ENCODE assay signal across 11 cellular contexts in genomic region chr22:29798801-29799200, GRCh38. TPM values are rescaled to one million over a fixed set of nuclear protein-coding genes. Genes with fewer than 3 reads are reported as not detected.
DNase-seq lines count a peak whose midpoint lies in the region; ATAC-seq and TF ChIP-seq lines count a peak whose summit lies in the region.
"Had no signal": no experiment of that assay in that cellular context is flagged by ENCODE, and none has a peak within 500 bp of the region (broad histone marks: within the 10 kb centered on the region; RNA-seq: fewer than 3 reads in every experiment).

No MANE protein-coding gene starts in this region.

- H3K4me2 ChIP-seq in GM23338: no peak overlapping the region

- peak overlapping the region; percentile 71 for H3K9ac ChIP-seq in adipocyte (ENCODE audit: low read length)

- no peak overlapping the region for H3K4me3 ChIP-seq in GM23338
- H3K4me3 ChIP-seq in adipocyte (ENCODE audit: low read length): peak overlapping the region; percentile 55
- no peak overlapping the region for H3K4me3 ChIP-seq in right cardiac atrium (ENCODE audit: low read length)

- no peaks in the 10 kb centered on the region for H3K79me2 ChIP-seq in GM23338 (replicated peaks; ENCODE audit: insufficient read depth)

- H3K27ac Mint-ChIP-seq in GM23338: peak overlapping the region; percentile 59; the same call in 1 of the 2 replicates
- H3K27ac Mint-ChIP-seq in stimulated activated effector memory CD8-positive, alpha-beta T cell treated with anti-CD3 and anti-CD28 coated beads, Interleukin-12 subunit alpha, Interleukin-12 subunit beta, amount 100 ng/mL, for 72 hours: peak overlapping the region; percentile 65

- H3K27me3 ChIP-seq in GM23338 (ENCODE audit: insufficient read depth): no peaks in the 10 kb centered on the region
- no peaks in the 10 kb centered on the region for H3K27me3 ChIP-seq in adipocyte (replicated peaks; ENCODE audit: control insufficient read depth, insufficient read depth, low read length)
- no peaks in the 10 kb centered on the region for H3K27me3 ChIP-seq in right cardiac atrium (ENCODE audit: control insufficient read depth, insufficient read depth)

- TF ChIP-seq CTCF in GM23338 (conservative IDR thresholded peaks at IDR 0.05; ENCODE audit: low read depth in 2 of 2) (no peak), GM10266 (IDR thresholded peaks at IDR 0.05; ENCODE audit: control insufficient read depth, insufficient read depth, low read depth, missing control alignments) (no peak)

- no peaks in the 10 kb centered on the region for H3K9me3 Mint-ChIP-seq in GM23338
- no peaks in the 10 kb centered on the region for H3K9me3 Mint-ChIP-seq in stimulated activated effector memory CD8-positive, alpha-beta T cell treated with anti-CD3 and anti-CD28 coated beads, Interleukin-12 subunit alpha, Interleukin-12 subunit beta, amount 100 ng/mL, for 72 hours

- 66% methylated on average over 2 of the region's 2 CpGs for WGBS in right cardiac atrium

- peaks cover 14% of the 10 kb centered on the region; the same call in 2 of the 3 replicates for H3K36me3 Mint-ChIP-seq in GM23338 (ENCODE audit: low read depth)
- peaks cover 89% of the 10 kb centered on the region for H3K36me3 Mint-ChIP-seq in stimulated activated effector memory CD8-positive, alpha-beta T cell treated with anti-CD3 and anti-CD28 coated beads, Interleukin-12 subunit alpha, Interleukin-12 subunit beta, amount 100 ng/mL, for 72 hours

- peaks cover 5% of the 10 kb centered on the region; the same call in 1 of the 3 replicates for H3K4me1 Mint-ChIP-seq in GM23338
- peaks cover 8% of the 10 kb centered on the region for H3K4me1 Mint-ChIP-seq in stimulated activated effector memory CD8-positive, alpha-beta T cell treated with anti-CD3 and anti-CD28 coated beads, Interleukin-12 subunit alpha, Interleukin-12 subunit beta, amount 100 ng/mL, for 72 hours

- H3K27me3 Mint-ChIP-seq in GM23338 (ENCODE audit: insufficient read depth, low read depth, poor library complexity): no peaks in the 10 kb centered on the region

- no peaks in the 10 kb centered on the region for H3K9me2 ChIP-seq in GM23338 (ENCODE audit: insufficient read depth)

- H3K9me3 ChIP-seq in adipocyte (ENCODE audit: control insufficient read depth, low read length) (no peaks in the 10 kb centered on the region), right cardiac atrium (ENCODE audit: control insufficient read depth, low read length) (no peaks in the 10 kb centered on the region)

- intact Hi-C loops in right cardiac atrium (cut with DNase I): no loop called here

- H3F3A ChIP-seq in GM23338 (replicated peaks; ENCODE audit: low read depth): no peaks in the 10 kb centered on the region

- H3K4me3 Mint-ChIP-seq in GM23338: no peak overlapping the region
- no peak overlapping the region for H3K4me3 Mint-ChIP-seq in stimulated activated effector memory CD8-positive, alpha-beta T cell treated with anti-CD3 and anti-CD28 coated beads, Interleukin-12 subunit alpha, Interleukin-12 subunit beta, amount 100 ng/mL, for 72 hours

- no peaks in the 10 kb centered on the region; the same call in none of the 2 replicates for H3K36me3 ChIP-seq in GM23338 (ENCODE audit: insufficient read depth)
- H3K36me3 ChIP-seq in adipocyte (ENCODE audit: control insufficient read depth, insufficient read depth, low read length, severe bottlenecking): peaks cover 72% of the 10 kb centered on the region

- H2AFZ ChIP-seq in GM23338: no peak overlapping the region

- no peaks in the 10 kb centered on the region for H4K20me1 ChIP-seq in GM23338 (replicated peaks; ENCODE audit: insufficient read depth)

- ATAC-seq in GM23338 (no peak), right cardiac atrium (peak; percentile 10 to 13), GM21786 (IDR thresholded peaks at IDR 0.05; ENCODE audit: unreplicated experiment) (no peak)
- ATAC-seq in stimulated activated effector memory CD8-positive, alpha-beta T cell treated with anti-CD3 and anti-CD28 coated beads, Interleukin-12 subunit alpha, Interleukin-12 subunit beta, amount 100 ng/mL, for 72 hours: no peak

- H3K4me1 ChIP-seq in GM23338 (ENCODE audit: insufficient read depth) (no peaks in the 10 kb centered on the region; the same call in 1 of the 2 replicates), adipocyte (ENCODE audit: control insufficient read depth, insufficient read depth, low read length) (peaks cover 35% of the 10 kb centered on the region), right cardiac atrium (ENCODE audit: control insufficient read depth, insufficient read depth, low read length) (peaks cover 14% of the 10 kb centered on the region)

- DNase-seq in GM23338 (ENCODE audit: low spot score): no peak
- DNase-seq in adipocyte (ENCODE audit: low read depth): no peak
- DNase-seq in right cardiac atrium: no peak
- no peak for DNase-seq in stimulated activated effector memory CD8-positive, alpha-beta T cell treated with anti-CD3 and anti-CD28 coated beads, Interleukin-12 subunit alpha, Interleukin-12 subunit beta, amount 100 ng/mL, for 72 hours (ENCODE audit: low spot score in 2 of 2)
- DNase-seq in GM10266 (ENCODE audit: extremely low spot score): no peak
- no peak for DNase-seq in NCI-H2107 (lab: John Stamatoyannopoulos, UW)
- no peak for DNase-seq in NCI-H2227 (lab: John Stamatoyannopoulos, UW; ENCODE audit: unreplicated experiment)
- DNase-seq: activated CD4-positive, alpha-beta T cell treated with anti-CD3 and anti-CD28 coated beads for 1 hour; NCI-H146; stimulated activated CD4-positive, alpha-beta T cell treated with anti-CD3 and anti-CD28 coated beads, Interleukin-4, amount 100 ng/mL, for 1 hour had no signal

- H3K27ac ChIP-seq in GM23338 (ENCODE audit: low read depth): no peak overlapping the region
- peak overlapping the region; percentile 81 for H3K27ac ChIP-seq in right cardiac atrium (ENCODE audit: low read length)

TF ChIP-seq in GM23338, 12 proteins besides CTCF, POLR2A, EP300 and RAD21:
- no peak for TF ChIP-seq EZH2phosphoT487 (IDR thresholded peaks at IDR 0.05; ENCODE audit: unreplicated experiment)

RNA-seq across cellular contexts. Expression of gene UQCR10, which starts 31.6 kb away (rescaled TPM):
- total RNA-seq in GM23338 (2014; rRNA removed; shearing (Covaris generic)): 78.0 and 91.3 TPM in 2 replicates
- polyA plus RNA-seq in GM23338 (2016; fragmentation: Nextera tagmentation; extraction: Ambion mirVana) (535 and 550 TPM in 2 replicates), right cardiac atrium (768 TPM)
- total RNA-seq in right cardiac atrium: 100 to 1,000 TPM; 216 to 307 (median 277) TPM

RNA-seq across cellular contexts. Expression of gene ZMAT5, which starts 32.0 kb away (rescaled TPM):
- total RNA-seq in GM23338 (2014; rRNA removed; shearing (Covaris generic)): 12.2 and 14.6 TPM in 2 replicates
- 25.1 and 25.4 TPM in 2 replicates for polyA plus RNA-seq in GM23338 (2016; fragmentation: Nextera tagmentation; extraction: Ambion mirVana)
- total RNA-seq in right cardiac atrium: 10 to 100 TPM; 21.2 to 28.6 (median 23.8) TPM
- polyA plus RNA-seq in right cardiac atrium: 34.0 TPM

RNA-seq across cellular contexts. Expression of gene ASCC2, which starts 39.3 kb away (rescaled TPM):
- 30.5 and 32.4 TPM in 2 replicates for total RNA-seq in GM23338 (2014; rRNA removed; shearing (Covaris generic))
- polyA plus RNA-seq in GM23338 (2016; fragmentation: Nextera tagmentation; extraction: Ambion mirVana): 31.3 and 34.6 TPM in 2 replicates
- 10 to 100 TPM; 31.2 to 41.4 (median 40.2) TPM for total RNA-seq in right cardiac atrium
- 29.2 TPM for polyA plus RNA-seq in right cardiac atrium

Comparison
In these comparisons a context has a peak if more than half of its experiments do, and no peak if none do; other contexts are left out.
1. ATAC-seq: peak in right cardiac atrium (2 of 2); none in GM23338 (single experiment), stimulated activated effector memory CD8-positive, alpha-beta T cell treated with anti-CD3 and anti-CD28 coated beads, Interleukin-12 subunit alpha, Interleukin-12 subunit beta, amount 100 ng/mL, for 72 hours (single experiment) and GM21786 (single experiment).